23 cellular contexts compared by ENCODE assay signal in the genomic region with DNA sequence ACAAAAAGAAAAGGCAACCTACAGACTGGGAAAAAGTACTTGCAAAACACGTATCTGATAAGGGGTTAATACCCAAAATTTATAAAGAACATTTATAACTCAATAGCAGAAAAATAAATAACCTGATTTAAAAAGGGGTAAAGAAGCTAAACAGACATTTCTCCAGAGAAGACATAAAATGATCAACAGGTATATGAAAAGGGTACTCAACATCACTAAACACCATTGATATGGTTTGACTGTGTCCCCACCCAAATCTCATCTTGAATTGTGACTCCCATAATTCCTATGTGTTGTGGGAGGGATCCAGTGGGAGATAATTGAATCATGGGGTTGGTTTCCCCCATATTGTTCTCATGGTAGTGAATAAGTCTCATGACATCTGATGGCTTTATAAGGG.
"Had no signal": no experiment of that assay in that cellular context is flagged by ENCODE, and none has a peak within 500 bp of the region (broad histone marks: within the 10 kb centered on the region; RNA-seq: fewer than 3 reads in every experiment).

No MANE protein-coding gene starts in this region.

- H3K9me3 ChIP-seq: colonic mucosa, esophagus muscularis mucosa, esophagus squamous epithelium, gastrocnemius medialis, gastroesophageal sphincter, heart left ventricle, heart right ventricle had no signal

- H3K27ac ChIP-seq: colonic mucosa, coronary artery, epithelial cell of prostate, esophagus muscularis mucosa, esophagus squamous epithelium, foreskin keratinocyte, gastrocnemius medialis, gastroesophageal sphincter, heart left ventricle, heart right ventricle had no signal

- H3K36me3 ChIP-seq: colonic mucosa, esophagus muscularis mucosa, esophagus squamous epithelium, gastrocnemius medialis, gastroesophageal sphincter, heart left ventricle, heart right ventricle had no signal

- H3K4me3 ChIP-seq: colonic mucosa, coronary artery, esophagus muscularis mucosa, esophagus squamous epithelium, gastrocnemius medialis, gastroesophageal sphincter, heart left ventricle had no signal

- H3K4me1 ChIP-seq: colonic mucosa, esophagus muscularis mucosa, esophagus squamous epithelium, foreskin keratinocyte, gastrocnemius medialis, gastroesophageal sphincter had no signal

- DNase-seq: colonic mucosa; cortex of kidney; dermis blood vessel endothelial cell; dorsolateral prefrontal cortex; effector CD4-positive, alpha-beta T cell; effector CD8-positive, alpha-beta T cell; effector memory CD4-positive, alpha-beta T cell; effector memory CD8-positive, alpha-beta T cell; endodermal cell; erythroblast; esophagus squamous epithelium; foreskin fibroblast; foreskin keratinocyte; foreskin melanocyte; gastrocnemius medialis; glutamatergic neuron; head of caudate nucleus; heart left ventricle; heart right ventricle had no signal
